In the genomic region with DNA sequence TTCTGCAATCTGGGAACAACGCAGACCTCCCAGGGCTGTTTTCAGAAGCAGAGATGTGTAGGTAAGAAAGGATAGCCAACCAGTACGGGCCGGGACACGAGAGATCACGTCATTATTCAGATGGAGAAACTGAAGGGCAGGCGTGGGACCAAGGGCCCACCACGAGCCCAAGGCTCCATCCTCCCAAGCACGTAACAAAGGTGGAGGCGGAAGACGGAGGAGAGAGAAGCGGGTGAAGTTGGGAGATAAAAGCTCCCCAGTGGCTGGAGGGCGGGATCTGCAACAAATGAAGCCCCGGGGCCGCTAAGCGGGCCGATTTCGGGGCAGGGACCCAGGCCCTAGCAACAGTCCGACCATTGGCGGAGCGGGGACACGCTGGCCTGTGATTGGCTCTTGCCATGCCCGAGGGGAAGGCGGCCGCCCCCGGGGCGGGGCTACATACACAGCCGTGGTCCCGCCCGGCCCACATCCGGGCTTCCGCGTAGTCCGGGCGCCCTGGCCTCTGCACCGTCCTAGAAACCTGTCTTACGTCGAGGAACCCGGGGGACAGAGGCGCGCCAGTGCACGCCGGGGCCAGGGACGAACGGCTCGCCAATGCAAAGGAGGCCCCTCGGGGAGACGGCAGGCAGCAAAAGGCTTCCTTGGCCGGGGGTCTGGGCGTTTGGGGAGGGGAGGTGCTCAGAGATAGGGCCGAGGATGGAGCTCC, we compare ENCODE assay signal across 8 cellular contexts. TPM values are rescaled to one million over a fixed set of nuclear protein-coding genes. Genes with fewer than 3 reads are reported as not detected.
DNase-seq lines count a peak whose midpoint lies in the region; TF ChIP-seq lines count a peak whose summit lies in the region.

No MANE protein-coding gene starts in this region.

- no peak for TF ChIP-seq CTCF in H9 (conservative IDR thresholded peaks at IDR 0.05)
- TF ChIP-seq CTCF in fibroblast of villous mesenchyme (IDR thresholded peaks at IDR 0.05; ENCODE audit: insufficient read depth, low read depth, low read length) = no peak
- no peak for TF ChIP-seq CTCF in neural progenitor cell (IDR thresholded peaks at IDR 0.05)

- H3K27me3 Mint-ChIP-seq in H9 (ENCODE audit: low read depth) = no peaks in the 10 kb centered on the region
- H3K27me3 Mint-ChIP-seq in neural progenitor cell (ENCODE audit: insufficient read depth, low read depth) = peaks cover 15% of the 10 kb centered on the region

- H3K4me1 ChIP-seq in ES-I3 (ENCODE audit: insufficient read depth, low read length) = peaks cover 15% of the 10 kb centered on the region; the same call in 1 of the 2 replicates
- peaks cover 4% of the 10 kb centered on the region; the same call in 1 of the 2 replicates for H3K4me1 ChIP-seq in H9 (ENCODE audit: insufficient read depth, low read length)
- peaks cover 15% of the 10 kb centered on the region for H3K4me1 ChIP-seq in neural progenitor cell

- H3K36me3 Mint-ChIP-seq in H9 (ENCODE audit: insufficient read depth in 1 of 3, low read depth in 3 of 3) (peaks cover 2 to 18% (median 3%) of the 10 kb centered on the region in 3 experiments; a peak in 4 of 7 replicates), neural progenitor cell (peaks cover 7% of the 10 kb centered on the region)

- H2BK20ac ChIP-seq in H9 (ENCODE audit: low read depth, low read length, poor library complexity, severe bottlenecking) = no peak overlapping the region

- H3K4me1 Mint-ChIP-seq in H9 (peaks cover 25 to 26% of the 10 kb centered on the region in 2 experiments), neural progenitor cell (peaks cover 20% of the 10 kb centered on the region)

- H2AK5ac ChIP-seq in H9 (ENCODE audit: insufficient read length, low read length) = no peak overlapping the region

- peak overlapping the region; percentile 94 for H3K14ac ChIP-seq in H9 (ENCODE audit: insufficient read depth, low read length)

- no peak overlapping the region for H2BK120ac ChIP-seq in H9 (ENCODE audit: low read depth, low read length, poor library complexity, severe bottlenecking)

- H3K27ac ChIP-seq in H9 (ENCODE audit: insufficient read length, low read depth, low read length) (peak overlapping the region; percentile 8), neural progenitor cell (peak overlapping the region; percentile 90)

- peaks cover 3% of the 10 kb centered on the region for H3K23me2 ChIP-seq in H9 (ENCODE audit: insufficient read length, low read depth, low read length, poor library complexity, severe bottlenecking)

- H2BK12ac ChIP-seq in H9 (ENCODE audit: insufficient read length, low read depth, low read length) = no peak overlapping the region

- H3K23ac ChIP-seq in H9 (ENCODE audit: insufficient read length, low read depth, low read length) = no peak overlapping the region

- H3K4me3 Mint-ChIP-seq in H9 (peak overlapping the region; percentile 73 to 92), neural progenitor cell (peak overlapping the region; percentile 90)

- H3K79me1 ChIP-seq in H9 (ENCODE audit: insufficient read depth, low read depth, low read length, poor library complexity, severe bottlenecking) = no peaks in the 10 kb centered on the region

- H3K27me3 ChIP-seq in H9 (ENCODE audit: insufficient read depth, low read length) (no peaks in the 10 kb centered on the region), MG63 (no peaks in the 10 kb centered on the region), neural progenitor cell (no peaks in the 10 kb centered on the region)

- peak overlapping the region; percentile 95 to 99 (median 98) for H3K27ac Mint-ChIP-seq in H9
- H3K27ac Mint-ChIP-seq in neural progenitor cell = peak overlapping the region; percentile 98

- H4K91ac ChIP-seq in H9 (ENCODE audit: insufficient read length, low read depth, low read length) = no peak overlapping the region

- H4K20me1 ChIP-seq in H9 (ENCODE audit: control insufficient read depth, insufficient read depth, insufficient read length) = no peaks in the 10 kb centered on the region
- peaks cover 12% of the 10 kb centered on the region for H4K20me1 ChIP-seq in neural progenitor cell (ENCODE audit: low read depth)

- no peak overlapping the region for H2BK5ac ChIP-seq in H9 (ENCODE audit: insufficient read length, low read length)

- peak overlapping the region; percentile 53 for H3K4me2 ChIP-seq in H9 (ENCODE audit: insufficient read depth, insufficient read length, low read length)
- H3K4me2 ChIP-seq in neural progenitor cell = peak overlapping the region; percentile 77

- H3F3A ChIP-seq in neural progenitor cell (ENCODE audit: low read depth) = peaks cover 55% of the 10 kb centered on the region

- no peak overlapping the region; the same call in 1 of the 2 replicates for H3K4ac ChIP-seq in H9 (ENCODE audit: low read depth, low read length)

- peak; percentile 99 for DNase-seq in H9
- DNase-seq in MG63 = peak; percentile 94
- DNase-seq in SHP77 (lab: John Stamatoyannopoulos, UW) = peak; percentile 95 to 97
- peak; percentile 97 for DNase-seq in activated gamma-delta T cell (lab: John Stamatoyannopoulos, UW)
- DNase-seq in fibroblast of villous mesenchyme (ENCODE audit: low read depth) = peak; percentile 97
- DNase-seq in neural progenitor cell (ENCODE audit: low spot score) = peak; percentile 99
- peak; percentile 91 for DNase-seq in stromal cell of bone marrow (ENCODE audit: low read depth)

- no CpG with 5 or more reads among the region's 50 CpGs for WGBS in H9 (ENCODE audit: extremely low coverage, insufficient read length, low lambda C conversion rate)

- peak overlapping the region; percentile 90 for H3K18ac ChIP-seq in H9 (ENCODE audit: insufficient read length, low read depth, low read length)

- H3K36me3 ChIP-seq in ES-I3 (ENCODE audit: insufficient read depth, low read length) (peaks cover 3% of the 10 kb centered on the region), MG63 (peaks cover 13% of the 10 kb centered on the region), neural progenitor cell (no peaks in the 10 kb centered on the region)

- H3K9me3 ChIP-seq in ES-I3 (ENCODE audit: control insufficient read depth, insufficient read depth, low read length) (no peaks in the 10 kb centered on the region), H9 (ENCODE audit: control insufficient read depth, low read depth, low read length) (no peaks in the 10 kb centered on the region), MG63 (no peaks in the 10 kb centered on the region), neural progenitor cell (ENCODE audit: low read depth) (no peaks in the 10 kb centered on the region)

- no peak overlapping the region for H4K5ac ChIP-seq in H9 (ENCODE audit: insufficient read length, low read depth, low read length)

- peak overlapping the region; percentile 77 for H3K9ac ChIP-seq in ES-I3 (ENCODE audit: low read depth, low read length)
- H3K9ac ChIP-seq in H9 (ENCODE audit: extremely low read depth, insufficient read length, low read length) = peak overlapping the region; percentile 51
- H3K9ac ChIP-seq in neural progenitor cell = peak overlapping the region; percentile 51

- H2BK15ac ChIP-seq in H9 (ENCODE audit: low read depth, low read length) = no peak overlapping the region

- no peak overlapping the region for H3K56ac ChIP-seq in H9 (ENCODE audit: insufficient read length, low read depth, low read length)

- no peak overlapping the region for H4K8ac ChIP-seq in H9 (replicated peaks; ENCODE audit: insufficient read length, low read depth, low read length)

- H3K9me3 Mint-ChIP-seq in H9 = no peaks in the 10 kb centered on the region
- H3K9me3 Mint-ChIP-seq in neural progenitor cell = no peaks in the 10 kb centered on the region

- no peak overlapping the region for H2AFZ ChIP-seq in H9 (ENCODE audit: low read length)
- H2AFZ ChIP-seq in neural progenitor cell (replicated peaks) = peak overlapping the region; percentile 44

- H3K4me3 ChIP-seq in MG63 (peak overlapping the region; percentile 59), fibroblast of villous mesenchyme (ENCODE audit: low read depth, low read length) (peak overlapping the region; percentile 82), neural progenitor cell (peak overlapping the region; percentile 56)

- no peak overlapping the region for H3T11ph ChIP-seq in H9 (ENCODE audit: low read length)

- H3K79me2 ChIP-seq in H9 (ENCODE audit: insufficient read depth, low read length) (no peaks in the 10 kb centered on the region), neural progenitor cell (ENCODE audit: low read depth) (peaks cover 14% of the 10 kb centered on the region)

RNA-seq across cellular contexts. Expression of a gene that starts 15.5 kb away (rescaled TPM):
- 175 and 186 TPM in 2 replicates for total RNA-seq in H9 (2021)
- total RNA-seq in MG63 (2014; rRNA removed; shearing (Covaris generic); ENCODE audit: low replicate concordance) = 68.7 and 72.8 TPM in 2 replicates
- total RNA-seq in fibroblast of villous mesenchyme = 77.7 and 130 TPM in 2 replicates
- 9.7 and 20.8 TPM in 2 replicates for total RNA-seq in neural progenitor cell (ENCODE audit: low replicate concordance)

RNA-seq across cellular contexts. Expression of a gene that starts 40.9 kb away (rescaled TPM):
- total RNA-seq in H9 (2021) (241 and 243 TPM in 2 replicates), fibroblast of villous mesenchyme (125 and 141 TPM in 2 replicates), neural progenitor cell (ENCODE audit: low replicate concordance) (179 and 190 TPM in 2 replicates)
- total RNA-seq in MG63 (2014; rRNA removed; shearing (Covaris generic); ENCODE audit: low replicate concordance) = 74.2 and 95.2 TPM in 2 replicates

Comparison
In these comparisons a context has a peak if more than half of its experiments do, and no peak if none do; other contexts are left out.
1. Peak in every context shown above with its lines: DNase-seq, H3K4me3 ChIP-seq and H3K27ac ChIP-seq.